Comparison of ENCODE assay signal across 38 cellular contexts in genomic region chr1:179753061-179753460, GRCh38. TPM values are rescaled to one million over a fixed set of nuclear protein-coding genes. Genes with fewer than 3 reads are reported as not detected.
"Had no signal": no experiment of that assay in that cellular context is flagged by ENCODE, and none has a peak within 500 bp of the region (broad histone marks: within the 10 kb centered on the region; RNA-seq: fewer than 3 reads in every experiment).

No MANE protein-coding gene starts in this region.

- H3K27ac Mint-ChIP-seq: activated CD4-positive, alpha-beta memory T cell treated with anti-CD3 and anti-CD28 coated beads, Interleukin-2, amount 10 ng/mL, durations not matched to agents 7 days and 5 days; activated CD4-positive, alpha-beta T cell treated with anti-CD3 and anti-CD28 coated beads, Interleukin-2, amount 10 ng/mL, durations not matched to agents 7 days and 5 days; activated naive CD4-positive, alpha-beta T cell treated with anti-CD3 and anti-CD28 coated beads, Interleukin-2, amount 50 U/mL, for 72 hours; activated T-helper 17 cell treated with anti-CD3 and anti-CD28 coated beads, Interleukin-2, amount 50 U/mL, for 72 hours; mesothelial cell of epicardium; nephron progenitor cell; stimulated activated memory B cell treated with anti-CD40 and anti-IgM and Interleukin-4, amounts not matched to agents 10 μg/mL and 1 μg/mL and 100 μg/mL, for 72 hours; T-helper 17 cell had no signal

- H3K4me3 Mint-ChIP-seq: activated CD4-positive, alpha-beta memory T cell treated with anti-CD3 and anti-CD28 coated beads, Interleukin-2, amount 10 ng/mL, durations not matched to agents 7 days and 5 days; activated CD4-positive, alpha-beta T cell treated with anti-CD3 and anti-CD28 coated beads, Interleukin-2, amount 10 ng/mL, durations not matched to agents 7 days and 5 days; activated T-cell treated with anti-CD3 and anti-CD28 coated beads, Interleukin-2, amount 50 U/mL, for 4 hours; activated T-helper 17 cell treated with anti-CD3 and anti-CD28 coated beads, Interleukin-2, amount 50 U/mL, for 72 hours; mesothelial cell of epicardium; nephron progenitor cell; stimulated activated memory B cell treated with anti-CD40 and anti-IgM and Interleukin-4, amounts not matched to agents 10 μg/mL and 1 μg/mL and 100 μg/mL, for 72 hours; T-helper 17 cell had no signal

- H3K4me1 Mint-ChIP-seq: activated CD4-positive, alpha-beta memory T cell treated with anti-CD3 and anti-CD28 coated beads, Interleukin-2, amount 10 ng/mL, durations not matched to agents 7 days and 5 days; activated CD4-positive, alpha-beta T cell treated with anti-CD3 and anti-CD28 coated beads, Interleukin-2, amount 10 ng/mL, durations not matched to agents 7 days and 5 days; activated T-helper 17 cell treated with anti-CD3 and anti-CD28 coated beads, Interleukin-2, amount 50 U/mL, for 72 hours; naive B cell; stimulated activated memory B cell treated with anti-CD40 and anti-IgM and Interleukin-4, amounts not matched to agents 10 μg/mL and 1 μg/mL and 100 μg/mL, for 72 hours; T-helper 17 cell had no signal

- H3K36me3 Mint-ChIP-seq: activated naive CD4-positive, alpha-beta T cell treated with anti-CD3 and anti-CD28 coated beads, Interleukin-2, amount 50 U/mL, for 72 hours; stimulated activated memory B cell treated with anti-CD40 and anti-IgM and Interleukin-4, amounts not matched to agents 10 μg/mL and 1 μg/mL and 100 μg/mL, for 72 hours had no signal

- FAIRE-seq: endometrium, small intestine had no signal

- H3K4me1 ChIP-seq: body of pancreas, colonic mucosa, gastrocnemius medialis, prostate gland, suprapubic skin, tibial artery, upper lobe of right lung had no signal

- H3K9me3 Mint-ChIP-seq: activated CD4-positive, alpha-beta T cell treated with anti-CD3 and anti-CD28 coated beads, Interleukin-2, amount 10 ng/mL, durations not matched to agents 7 days and 5 days had no signal

- DNase-seq: activated CD4-positive, alpha-beta memory T cell treated with anti-CD3 and anti-CD28 coated beads, Interleukin-2, amount 10 ng/mL, durations not matched to agents 7 days and 5 days; activated CD4-positive, alpha-beta T cell treated with anti-CD3 and anti-CD28 coated beads, Interleukin-2, amount 10 ng/mL, durations not matched to agents 7 days and 5 days; activated CD4-positive, CD25-positive, alpha-beta regulatory T cell treated with anti-CD3 and anti-CD28 coated beads, Interleukin-2, amount 50 U/mL, for 72 hours; activated T-cell treated with anti-CD3 and anti-CD28 coated beads, Interleukin-2, amount 50 U/mL, for 4 hours; anterior cingulate cortex; body of pancreas; cerebellar nuclear complex; colonic mucosa; effector CD8-positive, alpha-beta T cell; esophagus squamous epithelium; gastrocnemius medialis; glutamatergic neuron; islet precursor cell; left cardiac atrium; left ventricle myocardium superior; naive B cell; nephron progenitor cell; retina; small intestine; stimulated activated CD4-positive, alpha-beta T cell treated with anti-CD3 and anti-CD28 coated beads, Interleukin-1b, Interleukin-23, amount 100 ng/mL, for 48 hours; stimulated activated CD4-positive, alpha-beta T cell treated with anti-CD3 and anti-CD28 coated beads, Interleukin-4, amount 100 ng/mL, for 4 hours; stimulated activated CD8-positive, alpha-beta memory T cell treated with anti-CD3 and anti-CD28 coated beads, Interleukin-4, amount 100 ng/mL, for 48 hours; stomach; T-helper 17 cell; tibial artery; upper lobe of right lung had no signal

- H3K27ac ChIP-seq: body of pancreas, cardiac muscle cell, colonic mucosa, epithelial cell of prostate, esophagus squamous epithelium, gastrocnemius medialis, neutrophil, prostate gland, stomach, suprapubic skin, tibial artery, upper lobe of right lung had no signal

- H3K27me3 ChIP-seq: body of pancreas, colonic mucosa, gastrocnemius medialis, tibial artery, upper lobe of right lung had no signal

- H3K4me3 ChIP-seq: body of pancreas, cardiac muscle cell, colonic mucosa, esophagus squamous epithelium, gastrocnemius medialis, prostate gland, stomach, suprapubic skin, tibial artery, upper lobe of right lung had no signal

- H3K27me3 Mint-ChIP-seq: T-helper 17 cell had no signal

- H3K9me3 ChIP-seq: colonic mucosa, gastrocnemius medialis, neutrophil, prostate gland, suprapubic skin, upper lobe of right lung had no signal

- H3K36me3 ChIP-seq: cardiac muscle cell, colonic mucosa, esophagus squamous epithelium, gastrocnemius medialis, neutrophil, prostate gland, stomach, suprapubic skin, tibial artery, upper lobe of right lung had no signal

- ATAC-seq: activated naive CD4-positive, alpha-beta T cell treated with anti-CD3 and anti-CD28 coated beads, Interleukin-2, amount 50 U/mL, for 72 hours; activated T-cell treated with anti-CD3 and anti-CD28 coated beads, Interleukin-2, amount 50 U/mL, for 4 hours; activated T-helper 17 cell treated with anti-CD3 and anti-CD28 coated beads, Interleukin-2, amount 50 U/mL, for 72 hours; body of pancreas; gastrocnemius medialis; left ventricle myocardium superior; sciatic nerve; stimulated activated memory B cell treated with anti-CD40 and anti-IgM and Interleukin-4, amounts not matched to agents 10 μg/mL and 1 μg/mL and 100 μg/mL, for 72 hours; T-helper 17 cell; upper lobe of right lung had no signal

RNA-seq across cellular contexts. Expression of gene FAM163A, which starts 10.0 kb away (rescaled TPM):
- total RNA-seq: activated CD4-positive, alpha-beta memory T cell treated with anti-CD3 and anti-CD28 coated beads, Interleukin-2, amount 10 ng/mL, durations not matched to agents 7 days and 5 days; activated CD4-positive, alpha-beta T cell treated with anti-CD3 and anti-CD28 coated beads, Interleukin-2, amount 10 ng/mL, durations not matched to agents 7 days and 5 days; activated naive CD4-positive, alpha-beta T cell treated with anti-CD3 and anti-CD28 coated beads, Interleukin-2, amount 50 U/mL, for 72 hours; activated T-cell treated with anti-CD3 and anti-CD28 coated beads, Interleukin-2, amount 50 U/mL, for 4 hours; activated T-helper 17 cell treated with anti-CD3 and anti-CD28 coated beads, Interleukin-2, amount 50 U/mL, for 72 hours; esophagus squamous epithelium; osteocyte; sciatic nerve; upper lobe of right lung had no signal
